In genomic region chr13:23946900-23947299, GRCh38 we compare ENCODE assay signal across 10 cellular contexts. TPM values are rescaled to one million over a fixed set of nuclear protein-coding genes. Genes with fewer than 3 reads are reported as not detected.
"Had no signal": no experiment of that assay in that cellular context is flagged by ENCODE, and none has a peak within 500 bp of the region (broad histone marks: within the 10 kb centered on the region; RNA-seq: fewer than 3 reads in every experiment).

No MANE protein-coding gene starts in this region.

- H3K4me3 ChIP-seq: GM23248, K562 had no signal

- FAIRE-seq: H54, HTR-8/SVneo, K562 had no signal

- ATAC-seq: K562 had no signal

- H3K27ac ChIP-seq: GM23248 had no signal

- DNase-seq: GM23248, GOT3, H9, HCEC 1CT, IMR-90, KG1 had no signal

- H2AFZ ChIP-seq: GM23248 had no signal

- H3K9ac ChIP-seq: GM23248 had no signal

RNA-seq across cellular contexts. Expression of gene C1QTNF9B, which starts 49.6 kb away (rescaled TPM):
- total RNA-seq: GM23248, H9, HT-29 had no signal
- polyA plus RNA-seq: GM23248 had no signal
